In the genomic region with DNA sequence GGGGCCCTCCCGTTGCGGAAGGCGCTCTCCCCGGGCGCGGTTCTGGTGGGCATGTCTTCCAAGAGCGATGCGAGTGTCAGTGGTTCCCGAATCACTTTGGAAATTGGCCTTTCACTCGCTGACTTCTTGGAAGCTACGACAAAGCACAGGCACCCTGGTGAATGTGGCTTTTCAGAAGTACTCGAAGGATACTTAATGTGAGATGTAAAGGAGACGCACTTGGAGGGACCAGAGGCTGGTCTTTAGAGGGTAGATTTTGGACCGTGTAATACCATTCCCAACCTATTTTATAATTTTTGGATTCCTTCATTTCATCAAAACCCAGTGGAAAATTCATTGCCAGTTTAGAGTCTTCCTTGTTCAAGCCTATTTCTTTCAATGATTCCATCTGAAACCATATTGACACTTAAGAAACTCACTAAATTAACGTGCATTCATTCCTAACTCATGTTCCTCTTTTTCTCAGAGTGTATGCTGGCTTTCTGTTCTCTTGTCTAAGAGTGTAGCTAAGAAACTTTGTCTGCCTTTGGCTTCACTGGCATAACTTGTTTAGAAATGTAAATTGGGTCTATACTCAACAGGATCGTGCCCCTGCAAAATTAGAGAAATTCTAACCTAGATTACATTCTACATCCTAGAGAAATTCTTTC, we compare ENCODE assay signal across 9 cellular contexts. TPM values are rescaled to one million over a fixed set of nuclear protein-coding genes. Genes with fewer than 3 reads are reported as not detected.
DNase-seq lines count a peak whose midpoint lies in the region; ATAC-seq and TF ChIP-seq lines count a peak whose summit lies in the region.
"Had no signal": no experiment of that assay in that cellular context is flagged by ENCODE, and none has a peak within 500 bp of the region (broad histone marks: within the 10 kb centered on the region; RNA-seq: fewer than 3 reads in every experiment).

No MANE protein-coding gene starts in this region.

- no peaks in the 10 kb centered on the region for H4K20me1 ChIP-seq in Loucy (ENCODE audit: insufficient read depth, low read length, poor library complexity, severe bottlenecking)

- H3K4me2 ChIP-seq in Loucy (ENCODE audit: low read depth, low read length, poor library complexity, severe bottlenecking), result peak overlapping the region; percentile 84

- TF ChIP-seq EP300 in stomach (IDR thresholded peaks at IDR 0.05), result no peak

- no peaks in the 10 kb centered on the region for H3K9me3 ChIP-seq in Loucy (ENCODE audit: insufficient read depth, low read depth, low read length)
- no peaks in the 10 kb centered on the region for H3K9me3 ChIP-seq in stomach

- peak overlapping the region; percentile 78 to 90 (median 82) for H3K27ac ChIP-seq in stomach

- H3K4me3 ChIP-seq in GM08714 (ENCODE audit: low read length), result peak overlapping the region; percentile 98
- peak overlapping the region; percentile 78 for H3K4me3 ChIP-seq in Loucy (ENCODE audit: low read length, poor library complexity, severe bottlenecking)
- H3K4me3 ChIP-seq in astrocyte of the spinal cord (ENCODE audit: low read depth, low read length), result peak overlapping the region; percentile 72
- peak overlapping the region; percentile 72 to 85 (median 76) for H3K4me3 ChIP-seq in stomach

- WGBS in stomach, 5 donors, result 7 to 9% (median 8%) methylated on average over 13 to 16 of the region's 16 CpGs

- no peak for TF ChIP-seq POLR2A in stomach (IDR thresholded peaks at IDR 0.05)

- ATAC-seq in GM21717 (IDR thresholded peaks at IDR 0.05; ENCODE audit: unreplicated experiment) (peak; percentile 20), GM18858 (IDR thresholded peaks at IDR 0.05; ENCODE audit: unreplicated experiment) (no peak)

- intact Hi-C loops in stomach (cut with DNase I; ENCODE audit: low total_unique reads), result no loop called here

- TF ChIP-seq CTCF in Loucy (conservative IDR thresholded peaks at IDR 0.05; ENCODE audit: low read length) (no peak), astrocyte of the spinal cord (IDR thresholded peaks at IDR 0.05; ENCODE audit: low read depth, low read length) (no peak), stomach (IDR thresholded peaks at IDR 0.05) (no peak)

- H3K4me1 ChIP-seq in Loucy (ENCODE audit: insufficient read depth, low read length, poor library complexity, severe bottlenecking) (peaks cover 23% of the 10 kb centered on the region), stomach (peaks cover 4 to 16% (median 10%) of the 10 kb centered on the region in 4 donors)

- no peak for DNase-seq in astrocyte of the spinal cord (ENCODE audit: low read depth, low spot score)
- peak; percentile 11 for DNase-seq in iris pigment epithelial cell (ENCODE audit: low read depth)
- peak; percentile 26 for DNase-seq in stomach
- no peak for DNase-seq in germinal center (ENCODE audit: low spot score)

- H3K27me3 ChIP-seq in Loucy (ENCODE audit: insufficient read depth, low read length, poor library complexity, severe bottlenecking), result no peaks in the 10 kb centered on the region
- no peaks in the 10 kb centered on the region for H3K27me3 ChIP-seq in stomach

- H2AFZ ChIP-seq in Loucy (ENCODE audit: low read length), result peak overlapping the region; percentile 77

- H3K36me3 ChIP-seq in Loucy (ENCODE audit: insufficient read depth, low read length) (no peaks in the 10 kb centered on the region), stomach (peaks cover 0 to 7% (median 0%) of the 10 kb centered on the region in 4 donors)

- H3K9ac ChIP-seq in Loucy (ENCODE audit: low read depth, low read length, poor library complexity, severe bottlenecking), result peak overlapping the region; percentile 76

- H3K9me2 ChIP-seq in Loucy (replicated peaks; ENCODE audit: low read depth, low read length), result no peaks in the 10 kb centered on the region

- in situ Hi-C loops in astrocyte of the spinal cord (cut with HindIII; ENCODE audit: low sequenced_read_pairs), result no loop called here

- H3F3A ChIP-seq in Loucy (ENCODE audit: low read depth), result no peaks in the 10 kb centered on the region

- H3K79me2 ChIP-seq in Loucy (ENCODE audit: insufficient read depth, low read length), result peaks cover 4% of the 10 kb centered on the region; the same call in 1 of the 2 replicates

RNA-seq across cellular contexts. Expression of gene COPG2, which starts 0.6 kb away (rescaled TPM):
- 10 to 100 TPM in 3 of 5 donors, 1 to 10 TPM in 2; 7.6 to 50.0 (median 17.4) TPM for total RNA-seq in stomach
- polyA plus RNA-seq in stomach, result 1 to 10 TPM; 6.6 to 7.1 (median 6.6) TPM

RNA-seq across cellular contexts. Expression of gene TSGA13, which starts 17.2 kb away (rescaled TPM):
- not detected for total RNA-seq in stomach
- not detected for polyA plus RNA-seq in stomach
- total RNA-seq: activated CD8-positive, alpha-beta memory T cell treated with anti-CD3 and anti-CD28 coated beads for 36 hours had no signal

Comparison
In these comparisons a context has a peak if more than half of its experiments do, and no peak if none do; other contexts are left out.
1. DNase-seq: peak in iris pigment epithelial cell (single experiment) and stomach (single experiment); none in astrocyte of the spinal cord (single experiment) and germinal center (single experiment).
2. Peak in every context shown above with its lines, with median percentiles within 50 percentile points of each other: H3K4me3 ChIP-seq.